ENCODE assay signal across 19 cellular contexts in genomic region chr9:93891549-93892310, GRCh38.
DNase-seq lines count a peak whose midpoint lies in the region; ATAC-seq and TF ChIP-seq lines count a peak whose summit lies in the region.
"Had no signal": no experiment of that assay in that cellular context is flagged by ENCODE, and none has a peak within 500 bp of the region (broad histone marks: within the 10 kb centered on the region; RNA-seq: fewer than 3 reads in every experiment).

No MANE protein-coding gene starts in this region.

- WGBS in right cardiac atrium = 82% methylated on average over 4 of the region's 4 CpGs
- WGBS in stomach, 5 donors = 70 to 84% (median 79%) methylated on average over 4 of the region's 4 CpGs

- H3K36me3 ChIP-seq in colonic mucosa (no peaks in the 10 kb centered on the region), stomach (no peaks in the 10 kb centered on the region)
- H3K36me3 ChIP-seq: MG63 had no signal

- H3K9ac ChIP-seq in colonic mucosa (ENCODE audit: low read depth in 2 of 2, low read length in 2 of 2) = no peak overlapping the region

- DNase-seq in Right ventricle myocardium superior (peak; percentile 13), right cardiac atrium (no peak), colonic mucosa (peak; percentile 21), mesenteric fat pad (ENCODE audit: low spot score) (peak; percentile 75), stomach (peak; percentile 25), NCI-H345 treated with DMSO at 0.1 percent for 48 hours (lab: John Stamatoyannopoulos, UW; ENCODE audit: unreplicated experiment) (no peak), amniotic stem cell (lab: John Stamatoyannopoulos, UW) (no peak)
- DNase-seq: AML-193, DMS 273 treated with DMSO at 0.1 percent for 48 hours, GDM1, Karpas-422, MG63, NCI-H1092, NCI-H146, NCI-H2081, NCI-H510A, NCI-H774, PC-3 had no signal

- H3K4me3 ChIP-seq in right cardiac atrium (ENCODE audit: low read length) (no peak overlapping the region), colonic mucosa (no peak overlapping the region), stomach (no peak overlapping the region)
- H3K4me3 ChIP-seq: MG63 had no signal

- TF ChIP-seq CTCF in colonic mucosa (IDR thresholded peaks at IDR 0.05) (no peak), stomach (IDR thresholded peaks at IDR 0.05) (no peak)

- H3K27ac ChIP-seq in right cardiac atrium (ENCODE audit: low read length) (no peak overlapping the region), colonic mucosa (no peak overlapping the region), stomach (no peak overlapping the region)

- intact Hi-C loops in Right ventricle myocardium superior (cut with DNase I) = no loop called here
- intact Hi-C loops in right cardiac atrium (cut with DNase I) = no loop called here
- intact Hi-C loops in colonic mucosa (cut with DNase I) = no loop called here
- intact Hi-C loops in stomach (cut with DNase I; ENCODE audit: low total_unique reads) = no loop called here

- no peak for TF ChIP-seq EP300 in stomach (IDR thresholded peaks at IDR 0.05)

- ATAC-seq in Right ventricle myocardium superior (ENCODE audit: poor library complexity) = no peak
- no peak for ATAC-seq in right cardiac atrium
- ATAC-seq in GM18520 (IDR thresholded peaks at IDR 0.05; ENCODE audit: unreplicated experiment) = no peak
- ATAC-seq: PC-3 had no signal

- H3K9me3 ChIP-seq in right cardiac atrium (ENCODE audit: control insufficient read depth, low read length) (no peaks in the 10 kb centered on the region), colonic mucosa (no peaks in the 10 kb centered on the region), stomach (peaks cover 0 to 15% (median 5%) of the 10 kb centered on the region in 4 donors)

- H3K27me3 ChIP-seq in right cardiac atrium (ENCODE audit: control insufficient read depth, insufficient read depth) = no peaks in the 10 kb centered on the region
- no peaks in the 10 kb centered on the region for H3K27me3 ChIP-seq in colonic mucosa
- no peaks in the 10 kb centered on the region for H3K27me3 ChIP-seq in stomach
- H3K27me3 ChIP-seq: MG63 had no signal

- H3K4me1 ChIP-seq in right cardiac atrium (ENCODE audit: control insufficient read depth, insufficient read depth, low read length) = no peaks in the 10 kb centered on the region
- no peaks in the 10 kb centered on the region for H3K4me1 ChIP-seq in colonic mucosa
- H3K4me1 ChIP-seq in stomach = peaks cover 0 to 15% (median 13%) of the 10 kb centered on the region in 4 donors

- no peak for TF ChIP-seq POLR2A in stomach (IDR thresholded peaks at IDR 0.05)

Comparison
In these comparisons a context has a peak if more than half of its experiments do, and no peak if none do; other contexts are left out.
1. DNase-seq: peak in Right ventricle myocardium superior (single experiment), colonic mucosa (single experiment), mesenteric fat pad (single experiment) and stomach (single experiment); none in right cardiac atrium (0 of 3), NCI-H345 treated with DMSO at 0.1 percent for 48 hours (single experiment) and amniotic stem cell (single experiment).